16 cellular contexts compared by ENCODE assay signal in genomic region chr6:56399672-56400263, GRCh38.
DNase-seq lines count a peak whose midpoint lies in the region; ATAC-seq and TF ChIP-seq lines count a peak whose summit lies in the region.
"Had no signal": no experiment of that assay in that cellular context is flagged by ENCODE, and none has a peak within 500 bp of the region (broad histone marks: within the 10 kb centered on the region; RNA-seq: fewer than 3 reads in every experiment).

No MANE protein-coding gene starts in this region.

- intact Hi-C loops in left colon (cut with DNase I, micrococcal nuclease) (no loop called here), esophagus muscularis mucosa (cut with DNase I) (no loop called here)

- TF ChIP-seq CTCF in C4-2B (conservative IDR thresholded peaks at IDR 0.05) (no peak), esophagus muscularis mucosa (IDR thresholded peaks at IDR 0.05) (no peak)

- no peaks in the 10 kb centered on the region for H3K36me3 ChIP-seq in esophagus muscularis mucosa

- TF ChIP-seq EP300 in esophagus muscularis mucosa (IDR thresholded peaks at IDR 0.05), result no peak

- H3K9me3 ChIP-seq in esophagus muscularis mucosa, result peaks cover 0 to 6% (median 0%) of the 10 kb centered on the region in 4 donors

- 87% methylated on average over 10 of the region's 10 CpGs for WGBS in esophagus muscularis mucosa

- DNase-seq in NCI-H1417 (lab: John Stamatoyannopoulos, UW) (peak; percentile 11 to 92 (median 73)), NCI-H774 (lab: John Stamatoyannopoulos, UW) (peak; percentile 60), left colon (no peak), esophagus muscularis mucosa (ENCODE audit: extremely low spot score) (no peak), amniotic stem cell (lab: John Stamatoyannopoulos, UW) (no peak)
- no peak for DNase-seq in stimulated activated naive CD4-positive, alpha-beta T cell (lab: John Stamatoyannopoulos, UW)
- no peak for DNase-seq in activated CD4-positive, alpha-beta T cell treated with anti-CD3 and anti-CD28 coated beads for 48 hours
- DNase-seq: activated CD4-positive, alpha-beta T cell treated with anti-CD3 and anti-CD28 coated beads, Interleukin-2, amount 50 U/mL, for 4 hours; activated effector memory CD4-positive, alpha-beta T cell treated with Interleukin-2 at 50 U/mL for 16 hours; H9; Kasumi-1; NCI-H2227 treated with DMSO at 0.1 percent for 48 hours; stimulated activated CD4-positive, alpha-beta T cell treated with anti-CD3 and anti-CD28 coated beads, Interleukin-15, amount 100 ng/mL, for 24 hours; T-helper 9 cell had no signal

- ATAC-seq in left colon, result peak; percentile 82

- peaks cover 4 to 16% (median 14%) of the 10 kb centered on the region in 4 donors for H3K4me1 ChIP-seq in esophagus muscularis mucosa
- H3K4me1 ChIP-seq: parathyroid adenoma had no signal

- H3K27ac ChIP-seq in C4-2B (peak overlapping the region; percentile 41; the same call in 1 of the 2 replicates), esophagus muscularis mucosa (replicated peaks in 1 of 4) (no peak overlapping the region)
- H3K27ac ChIP-seq: parathyroid adenoma had no signal

- no peak for TF ChIP-seq POLR2A in esophagus muscularis mucosa (IDR thresholded peaks at IDR 0.05; ENCODE audit: low read depth)

- no peak overlapping the region for H3K4me3 ChIP-seq in esophagus muscularis mucosa

- H3K27me3 ChIP-seq in esophagus muscularis mucosa, result no peaks in the 10 kb centered on the region

Comparison
In these comparisons a context has a peak if more than half of its experiments do, and no peak if none do; other contexts are left out.
1. DNase-seq: peak in NCI-H1417 (3 of 3) and NCI-H774 (single experiment); none in left colon (0 of 2), esophagus muscularis mucosa (single experiment), stimulated activated naive CD4-positive, alpha-beta T cell (0 of 6), activated CD4-positive, alpha-beta T cell treated with anti-CD3 and anti-CD28 coated beads for 48 hours (single experiment) and amniotic stem cell (single experiment).